In genomic region chr17:73806768-73807167, GRCh38 we compare ENCODE assay signal across 34 cellular contexts.
"Had no signal": no experiment of that assay in that cellular context is flagged by ENCODE, and none has a peak within 500 bp of the region (broad histone marks: within the 10 kb centered on the region; RNA-seq: fewer than 3 reads in every experiment).

No MANE protein-coding gene starts in this region.

- H3K36me3 ChIP-seq: MG63 had no signal

- H3K4me3 ChIP-seq: MG63 had no signal

- DNase-seq: Karpas-422, Kasumi-1, MG63, MM.1S, MV-4-11, NCI-H1048, NCI-H1092, NCI-H1092 treated with DMSO at 0.1 percent for 48 hours, NCI-H1105, NCI-H1105 treated with DMSO at 0.1 percent for 48 hours, NCI-H1417, NCI-H1417 treated with DMSO at 0.1 percent for 48 hours, NCI-H1436, NCI-H1436 treated with DMSO at 0.1 percent for 48 hours, NCI-H146, NCI-H1694, NCI-H1694 treated with DMSO at 0.1 percent for 48 hours, NCI-H187, NCI-H187 treated with DMSO at 0.1 percent for 48 hours, NCI-H1930, NCI-H2029, NCI-H2029 treated with DMSO at 0.1 percent for 48 hours, NCI-H2081, NCI-H2081 treated with DMSO at 0.1 percent for 48 hours, NCI-H2107, NCI-H2171, NCI-H2171 treated with DMSO at 0.1 percent for 48 hours, NCI-H2227 treated with DMSO at 0.1 percent for 48 hours, NCI-H226, NCI-H345, NCI-H446, NCI-H446 treated with DMSO at 0.1 percent for 48 hours, NCI-H510A, NCI-H510A treated with DMSO at 0.1 percent for 48 hours had no signal
